In genomic region chr3:191417457-191417729, GRCh38 we compare ENCODE assay signal across 16 cellular contexts. TPM values are rescaled to one million over a fixed set of nuclear protein-coding genes. Genes with fewer than 3 reads are reported as not detected.
DNase-seq lines count a peak whose midpoint lies in the region; ATAC-seq and TF ChIP-seq lines count a peak whose summit lies in the region.
"Had no signal": no experiment of that assay in that cellular context is flagged by ENCODE, and none has a peak within 500 bp of the region (broad histone marks: within the 10 kb centered on the region; RNA-seq: fewer than 3 reads in every experiment).

No MANE protein-coding gene starts in this region.

- no peak overlapping the region for H3K4me3 Mint-ChIP-seq in CD14-positive monocyte
- no peak overlapping the region for H3K4me3 Mint-ChIP-seq in WTC11
- no peak overlapping the region for H3K4me3 Mint-ChIP-seq in nephron progenitor cell
- H3K4me3 Mint-ChIP-seq in type B pancreatic cell, result no peak overlapping the region
- no peak overlapping the region for H3K4me3 Mint-ChIP-seq in Calu3 (ENCODE audit: low read depth, unreplicated experiment)
- H3K4me3 Mint-ChIP-seq: CD8-positive, alpha-beta T cell; H9; IgD-negative memory B cell had no signal

- POLR2A ChIA-PET in WTC11 (lab: Charles Lee), result no interaction called here

- peaks cover 0 to 5% (median 4%) of the 10 kb centered on the region in 3 donors for H3K27me3 Mint-ChIP-seq in CD14-positive monocyte (ENCODE audit: low read depth in 3 of 3)
- no peaks in the 10 kb centered on the region for H3K27me3 Mint-ChIP-seq in WTC11 (ENCODE audit: low read depth)
- peaks cover 2% of the 10 kb centered on the region for H3K27me3 Mint-ChIP-seq in nephron progenitor cell (ENCODE audit: low read depth, poor library complexity)
- peaks cover 3% of the 10 kb centered on the region for H3K27me3 Mint-ChIP-seq in type B pancreatic cell
- no peaks in the 10 kb centered on the region for H3K27me3 Mint-ChIP-seq in Calu3 (ENCODE audit: unreplicated experiment)

- peaks cover 5 to 19% (median 13%) of the 10 kb centered on the region in 7 donors for H3K9me3 Mint-ChIP-seq in CD14-positive monocyte
- H3K9me3 Mint-ChIP-seq in WTC11, result no peaks in the 10 kb centered on the region; the same call in 1 of the 2 replicates
- no peaks in the 10 kb centered on the region for H3K9me3 Mint-ChIP-seq in nephron progenitor cell
- H3K9me3 Mint-ChIP-seq in type B pancreatic cell, result peaks cover 4% of the 10 kb centered on the region
- H3K9me3 Mint-ChIP-seq in Calu3 (ENCODE audit: low read depth, unreplicated experiment), result no peaks in the 10 kb centered on the region
- H3K9me3 Mint-ChIP-seq: CD8-positive, alpha-beta T cell; H9 had no signal

- H3K27ac Mint-ChIP-seq in CD14-positive monocyte (no peak overlapping the region), WTC11 (no peak overlapping the region), nephron progenitor cell (no peak overlapping the region), type B pancreatic cell (peak overlapping the region; percentile 24), Calu3 (ENCODE audit: unreplicated experiment) (no peak overlapping the region)
- H3K27ac Mint-ChIP-seq: CD8-positive, alpha-beta T cell; IgD-negative memory B cell had no signal

- CTCF ChIA-PET in WTC11 (lab: Charles Lee) (no interaction called here), Calu3 (lab: Charles Lee) (no interaction called here)

- BruUV-seq in Calu3 (replicated peaks; lab: Mats Ljungman, UMichigan), result no TSS peak

- H3K4me1 Mint-ChIP-seq in CD14-positive monocyte, result peaks cover 6% of the 10 kb centered on the region
- peaks cover 13% of the 10 kb centered on the region for H3K4me1 Mint-ChIP-seq in WTC11
- peaks cover 10% of the 10 kb centered on the region for H3K4me1 Mint-ChIP-seq in nephron progenitor cell
- H3K4me1 Mint-ChIP-seq in type B pancreatic cell (ENCODE audit: unreplicated experiment), result no peaks in the 10 kb centered on the region
- H3K4me1 Mint-ChIP-seq in Calu3 (ENCODE audit: low read depth, unreplicated experiment), result peaks cover 8% of the 10 kb centered on the region

- TF ChIP-seq CTCF in CD14-positive monocyte (IDR thresholded peaks at IDR 0.05) (peak; percentile 48), WTC11 (IDR thresholded peaks at IDR 0.05) (no peak), nephron progenitor cell (IDR thresholded peaks at IDR 0.05) (no peak), type B pancreatic cell (conservative IDR thresholded peaks at IDR 0.05) (no peak), Calu3 (IDR thresholded peaks at IDR 0.05; ENCODE audit: unreplicated experiment) (no peak)

- intact Hi-C loops in CD14-positive monocyte (cut with micrococcal nuclease), result no loop called here
- intact Hi-C loops in Calu3 (cut with micrococcal nuclease; ENCODE audit: unreplicated experiment), result loop anchor here (1.0 to 10.0 kb wide), 7 partner anchors 86 to 1027 kb away; no protein-coding TSS in a partner anchor

- H3K36me3 Mint-ChIP-seq in CD14-positive monocyte (no peaks in the 10 kb centered on the region), WTC11 (no peaks in the 10 kb centered on the region), nephron progenitor cell (ENCODE audit: low read depth) (no peaks in the 10 kb centered on the region), type B pancreatic cell (no peaks in the 10 kb centered on the region), Calu3 (ENCODE audit: insufficient read depth, unreplicated experiment) (no peaks in the 10 kb centered on the region)
- H3K36me3 Mint-ChIP-seq: CD8-positive, alpha-beta T cell; IgD-negative memory B cell had no signal

- ATAC-seq in WTC11, result peak; percentile 30
- no peak for ATAC-seq in HG03442 (IDR thresholded peaks at IDR 0.05; ENCODE audit: unreplicated experiment)
- ATAC-seq in HG03097 (IDR thresholded peaks at IDR 0.05; ENCODE audit: low FRiP score, unreplicated experiment), result no peak

- no peak for DNase-seq in CD14-positive monocyte (ENCODE audit: low spot score)
- DNase-seq in WTC11 (ENCODE audit: low spot score), result no peak
- DNase-seq in nephron progenitor cell, result peak; percentile 17
- DNase-seq in type B pancreatic cell (ENCODE audit: extremely low spot score, unreplicated experiment), result no peak
- no peak for DNase-seq in Calu3
- DNase-seq: CD8-positive, alpha-beta T cell; DMS 273 treated with DMSO at 0.1 percent for 48 hours had no signal

TF ChIP-seq in WTC11, 78 proteins besides CTCF, POLR2A, EP300 and RAD21:
- TF ChIP-seq ETV6 (CRISPR knock-in tag; IDR thresholded peaks at IDR 0.05) (no peak), NR2C2 (CRISPR knock-in tag; IDR thresholded peaks at IDR 0.05) (no peak), HMGA2 (CRISPR knock-in tag; IDR thresholded peaks at IDR 0.05) (no peak), SMAD4 (CRISPR knock-in tag; IDR thresholded peaks at IDR 0.05) (no peak), TCF7 (CRISPR knock-in tag; IDR thresholded peaks at IDR 0.05; ENCODE audit: low read depth) (no peak), RORB (CRISPR knock-in tag; IDR thresholded peaks at IDR 0.05) (no peak), ZMAT4 (CRISPR knock-in tag; IDR thresholded peaks at IDR 0.05) (no peak), ZNF416 (CRISPR knock-in tag; IDR thresholded peaks at IDR 0.05) (no peak), TEAD1 (CRISPR knock-in tag; IDR thresholded peaks at IDR 0.05) (no peak), ZNF671 (CRISPR knock-in tag; IDR thresholded peaks at IDR 0.05) (no peak), AR (CRISPR knock-in tag; IDR thresholded peaks at IDR 0.05) (no peak)
TF ChIP-seq in WTC11: peak in this region for 0.

RNA-seq across cellular contexts. Expression of gene PYDC2, which starts 43.6 kb away (rescaled TPM):
- not detected for polyA plus RNA-seq in CD14-positive monocyte
- not detected in 3 replicates for total RNA-seq in WTC11 (2021)
- total RNA-seq in type B pancreatic cell (ENCODE audit: low replicate concordance), result not detected in 2 replicates
- not detected in 2 replicates for total RNA-seq in Calu3 (2022)
- total RNA-seq: A673; CD8-positive, alpha-beta T cell; G401; GM12878; H1; H9 had no signal
- polyA plus RNA-seq: AG04450, GM12878, H1, IgD-negative memory B cell had no signal
